In the genomic region with DNA sequence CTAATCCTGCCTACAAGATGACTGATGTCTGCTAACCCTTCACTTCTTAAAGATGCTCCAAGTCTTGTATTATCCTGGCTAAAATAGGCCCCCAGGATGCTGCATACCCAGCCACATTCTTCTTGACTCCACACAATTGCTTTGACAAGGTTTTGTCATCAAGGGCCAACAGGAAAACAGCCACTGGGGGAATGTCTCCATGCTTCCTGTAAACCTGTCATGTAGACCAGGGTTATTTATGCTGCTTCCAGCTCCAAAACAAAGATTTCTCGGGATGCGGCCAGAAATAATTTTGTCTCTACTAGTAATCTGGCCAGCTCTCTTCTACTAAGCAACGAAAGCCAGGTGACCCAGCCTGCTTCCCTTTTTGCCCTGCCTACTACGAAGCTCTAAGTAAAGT, we compare ENCODE assay signal across 33 cellular contexts. TPM values are rescaled to one million over a fixed set of nuclear protein-coding genes. Genes with fewer than 3 reads are reported as not detected.
DNase-seq lines count a peak whose midpoint lies in the region; ATAC-seq, FAIRE-seq and TF ChIP-seq lines count a peak whose summit lies in the region.
"Had no signal": no experiment of that assay in that cellular context is flagged by ENCODE, and none has a peak within 500 bp of the region (broad histone marks: within the 10 kb centered on the region; RNA-seq: fewer than 3 reads in every experiment).

No MANE protein-coding gene starts in this region.

- no peak overlapping the region for H3K4ac ChIP-seq in H1 (replicated peaks; ENCODE audit: insufficient read length, low read depth, low read length)
- no peak overlapping the region for H3K4ac ChIP-seq in trophoblast cell (ENCODE audit: low read depth, low read length)

- H3K4me3 ChIP-seq in H1 (ENCODE audit: extremely low read depth in 1 of 4, insufficient read depth in 2 of 4, low read depth in 3 of 4, low read length in 4 of 4) (no peak overlapping the region), trophoblast cell (ENCODE audit: low read depth, low read length) (no peak overlapping the region)
- H3K4me3 ChIP-seq: cardiac muscle cell, coronary artery, HAP-1, heart left ventricle, left ventricle myocardium inferior, psoas muscle had no signal

- H3K9me3 ChIP-seq in H1 (ENCODE audit: insufficient read depth in 2 of 2, low read depth in 1 of 2, low read length in 1 of 2) (no peaks in the 10 kb centered on the region), trophoblast cell (ENCODE audit: insufficient read depth, low read depth, low read length) (peaks cover 3% of the 10 kb centered on the region)
- H3K9me3 ChIP-seq: HAP-1, heart left ventricle, left ventricle myocardium inferior, psoas muscle had no signal

- whole genome bisulfite sequencing in H1 (ENCODE audit: extremely low coverage in 1 of 2, insufficient coverage in 1 of 2, insufficient read length in 1 of 2, insufficient replicate concordance in 2 of 2, low coverage in 1 of 2, low lambda C conversion rate in 2 of 2, missing lambda C conversion rate in 1 of 2), 2 experiments = 71% methylated on average over 4 of the region's 4 CpGs; no CpG with 5 or more reads in 1 of the 2 experiments
- WGBS in trophoblast cell (ENCODE audit: extremely low coverage, insufficient coverage, insufficient read length) = no CpG with 5 or more reads among the region's 4 CpGs

- H3K56ac ChIP-seq in H1 (replicated peaks; ENCODE audit: insufficient read length, low read depth, low read length) = no peak overlapping the region

- no peak for ATAC-seq in GM18505 (IDR thresholded peaks at IDR 0.05; ENCODE audit: unreplicated experiment)
- ATAC-seq in HG03025 (IDR thresholded peaks at IDR 0.05; ENCODE audit: low FRiP score, unreplicated experiment) = no peak
- ATAC-seq: activated naive CD4-positive, alpha-beta T cell treated with anti-CD3 and anti-CD28 coated beads, Interleukin-2, amount 50 U/mL, for 72 hours; effector memory CD8-positive, alpha-beta T cell; heart left ventricle; psoas muscle; stimulated activated naive B cell treated with anti-CD40 and anti-IgM and Interleukin-4, amounts not matched to agents 10 μg/mL and 1 μg/mL and 100 μg/mL, for 72 hours had no signal

- no peaks in the 10 kb centered on the region for H3K23me2 ChIP-seq in H1 (ENCODE audit: low read depth, low read length)

- POLR2A ChIA-PET in H1 (lab: Charles Lee; ENCODE audit: partially characterized antibody) = interaction anchor here (1.5 to 3.9 kb wide), 4 partner anchors 9 to 17 kb away, joined by 4 to 24 read pairs (median 6); no protein-coding TSS in a partner anchor

- H2BK20ac ChIP-seq in H1 (ENCODE audit: low read length) = peak overlapping the region; percentile 98

- H3K79me2 ChIP-seq in H1 (ENCODE audit: control insufficient read depth in 1 of 2, insufficient read depth in 2 of 2, low read length in 2 of 2) (peaks cover 0 to 4% of the 10 kb centered on the region in 2 experiments; a peak in 1 of 4 replicates), trophoblast cell (ENCODE audit: control insufficient read depth, insufficient read depth, low read length, poor library complexity) (peaks cover 24% of the 10 kb centered on the region)

- H2AK5ac ChIP-seq in H1 (ENCODE audit: low read depth, low read length) = peak overlapping the region; percentile 96; the same call in 1 of the 2 replicates
- H2AK5ac ChIP-seq in trophoblast cell (ENCODE audit: low read length) = no peak overlapping the region

- H4K91ac ChIP-seq in H1 (replicated peaks; ENCODE audit: insufficient read length, low read length) (no peak overlapping the region), trophoblast cell (ENCODE audit: low read depth, low read length) (no peak overlapping the region)

- H2BK12ac ChIP-seq in H1 (ENCODE audit: low read depth, low read length) (peak overlapping the region; percentile 90), trophoblast cell (ENCODE audit: low read length) (no peak overlapping the region)

- no peaks in the 10 kb centered on the region for H4K20me1 ChIP-seq in H1 (replicated peaks in 1 of 2; ENCODE audit: control insufficient read depth in 1 of 2, insufficient read depth in 2 of 2, low read length in 2 of 2)

- no peak overlapping the region for H3K27ac Mint-ChIP-seq in glutamatergic neuron (ENCODE audit: unreplicated experiment)
- H3K27ac Mint-ChIP-seq: B cell; CD4-positive, alpha-beta memory T cell; effector memory CD8-positive, alpha-beta T cell; IgD-negative memory B cell; stimulated activated naive B cell treated with anti-CD40 and anti-IgM and Interleukin-4, amounts not matched to agents 10 μg/mL and 1 μg/mL and 100 μg/mL, for 72 hours had no signal

- no peak for TF ChIP-seq CTCF in H1 (IDR thresholded peaks at IDR 0.05; ENCODE audit: control extremely low read depth in 1 of 3, insufficient read depth in 1 of 3, low read depth in 1 of 3, low read length in 3 of 3)
- TF ChIP-seq CTCF in glutamatergic neuron (IDR thresholded peaks at IDR 0.05; ENCODE audit: partially characterized antibody, unreplicated experiment) = no peak

- H3K4me1 ChIP-seq in H1 (replicated peaks in 1 of 4; ENCODE audit: control insufficient read depth in 3 of 4, insufficient read depth in 4 of 4, low read length in 3 of 4) (peaks cover 28 to 53% (median 38%) of the 10 kb centered on the region in 4 experiments), trophoblast cell (ENCODE audit: control insufficient read depth in 1 of 2, insufficient read depth in 2 of 2, low read length in 2 of 2) (peaks cover 49 to 50% of the 10 kb centered on the region in 2 experiments)

- peaks cover 6% of the 10 kb centered on the region for H3K9me3 Mint-ChIP-seq in glutamatergic neuron (ENCODE audit: unreplicated experiment)
- H3K9me3 Mint-ChIP-seq: activated naive CD4-positive, alpha-beta T cell treated with anti-CD3 and anti-CD28 coated beads, Interleukin-2, amount 50 U/mL, for 72 hours; CD4-positive, alpha-beta memory T cell; effector memory CD8-positive, alpha-beta T cell; IgD-negative memory B cell; stimulated activated naive B cell treated with anti-CD40 and anti-IgM and Interleukin-4, amounts not matched to agents 10 μg/mL and 1 μg/mL and 100 μg/mL, for 72 hours had no signal

- no peak overlapping the region for H2BK15ac ChIP-seq in H1 (ENCODE audit: low read length)

- H3K18ac ChIP-seq in H1 (ENCODE audit: extremely low read depth, low read length) (peak overlapping the region; percentile 81; the same call in 1 of the 2 replicates), trophoblast cell (ENCODE audit: low read length) (no peak overlapping the region)

- H2AFZ ChIP-seq in H1 (ENCODE audit: low read length) = no peak overlapping the region
- H2AFZ ChIP-seq in trophoblast cell (ENCODE audit: insufficient read depth, low read length, poor library complexity) = no peak overlapping the region

- no peak overlapping the region for H4K5ac ChIP-seq in H1 (ENCODE audit: insufficient read length, low read depth, low read length)

- H3K9ac ChIP-seq in H1 (replicated peaks in 1 of 4; ENCODE audit: extremely low read depth in 1 of 4, low read depth in 3 of 4, low read length in 3 of 4) (no peak overlapping the region), trophoblast cell (ENCODE audit: low read length) (no peak overlapping the region)

- H3K36me3 ChIP-seq in H1 (ENCODE audit: control insufficient read depth in 2 of 4, insufficient read depth in 4 of 4, low read length in 3 of 4) (no peaks in the 10 kb centered on the region), trophoblast cell (ENCODE audit: control insufficient read depth in 1 of 2, insufficient read depth in 2 of 2, low read length in 2 of 2) (peaks cover 34 to 40% of the 10 kb centered on the region in 2 experiments)
- H3K36me3 ChIP-seq: cardiac muscle cell had no signal

- H3K4me2 ChIP-seq in H1 (ENCODE audit: insufficient read depth in 1 of 2, low read depth in 2 of 2, low read length in 2 of 2) (no peak overlapping the region), trophoblast cell (ENCODE audit: low read length) (no peak overlapping the region)

- H3K14ac ChIP-seq in H1 (ENCODE audit: insufficient read length) (no peak overlapping the region), trophoblast cell (ENCODE audit: low read length) (no peak overlapping the region)

- no peak overlapping the region for H3K23ac ChIP-seq in H1 (ENCODE audit: insufficient read length)
- no peak overlapping the region for H3K23ac ChIP-seq in trophoblast cell (ENCODE audit: low read length)

- FAIRE-seq in H1 (lab: Jason Lieb, UNC) = no peak
- FAIRE-seq: GM12891, keratinocyte had no signal

- H2BK5ac ChIP-seq in H1 (ENCODE audit: low read depth, low read length) (0 out of 2 replicates have a peak overlapping the region, but pooled peaks have one; percentile 94), trophoblast cell (ENCODE audit: low read depth, low read length, poor library complexity) (no peak overlapping the region)

- TF ChIP-seq POLR2A in H1 (IDR thresholded peaks at IDR 0.05; ENCODE audit: control extremely low read depth in 1 of 2, low read depth in 2 of 2, low read length in 2 of 2) (no peak), GM18505 (IDR thresholded peaks at IDR 0.05; ENCODE audit: borderline replicate concordance, extremely low read depth, insufficient read depth, insufficient read length) (no peak)

- H3K27ac ChIP-seq in H1 (ENCODE audit: low read depth, low read length) (no peak overlapping the region), trophoblast cell (ENCODE audit: low read depth, low read length) (peak overlapping the region; percentile 95)
- H3K27ac ChIP-seq: cardiac muscle cell, coronary artery, left ventricle myocardium inferior, psoas muscle, WERI-Rb-1 had no signal

- H4K8ac ChIP-seq in H1 (ENCODE audit: extremely low read depth, insufficient read depth, low read length) (no peak overlapping the region), trophoblast cell (ENCODE audit: low read depth, low read length) (no peak overlapping the region)

- DNase-seq in EH (ENCODE audit: low read depth) (peak; percentile 54), M059J (ENCODE audit: low read depth) (peak; percentile 61), H1 (ENCODE audit: low read depth in 1 of 2, low spot score in 2 of 2) (no peak), trophoblast cell (no peak), glutamatergic neuron (no peak), NK-92 (lab: John Stamatoyannopoulos, UW; ENCODE audit: unreplicated experiment) (no peak)
- DNase-seq: activated CD4-positive, alpha-beta T cell treated with anti-CD3 and anti-CD28 coated beads for 48 hours; activated effector memory CD4-positive, alpha-beta T cell treated with Interleukin-2 at 50 U/mL for 16 hours; anterior cingulate cortex; CD4-positive, alpha-beta memory T cell; effector memory CD8-positive, alpha-beta T cell; EL; foreskin fibroblast; heart left ventricle; left ventricle myocardium inferior; NCI-H1048; NCI-H1694; NCI-H446; NCI-H748 treated with DMSO at 0.1 percent for 48 hours; psoas muscle; stimulated activated naive B cell treated with anti-CD40 and anti-IgM and Interleukin-4, amounts not matched to agents 10 μg/mL and 1 μg/mL and 100 μg/mL, for 72 hours; T1000; WERI-Rb-1 had no signal

- CTCF ChIA-PET in H1 (lab: Charles Lee; ENCODE audit: partially characterized antibody) = interaction anchor here (0.6 to 6.9 kb wide), 6 partner anchors 10 to 101 kb away, joined by 3 to 59 read pairs (median 24); no protein-coding TSS in a partner anchor

- TF ChIP-seq EP300 in H1 (IDR thresholded peaks at IDR 0.05; ENCODE audit: borderline replicate concordance in 1 of 2, low read depth in 2 of 2, low read length in 2 of 2) = no peak

- H3K4me3 Mint-ChIP-seq in glutamatergic neuron (ENCODE audit: unreplicated experiment) = no peak overlapping the region
- H3K4me3 Mint-ChIP-seq: B cell; CD4-positive, alpha-beta memory T cell; effector memory CD8-positive, alpha-beta T cell; IgD-negative memory B cell; stimulated activated naive B cell treated with anti-CD40 and anti-IgM and Interleukin-4, amounts not matched to agents 10 μg/mL and 1 μg/mL and 100 μg/mL, for 72 hours had no signal

- no peaks in the 10 kb centered on the region for H3K27me3 ChIP-seq in H1 (replicated peaks in 1 of 4; ENCODE audit: control insufficient read depth in 3 of 4, extremely low read depth in 1 of 4, insufficient read depth in 3 of 4, low read length in 3 of 4)
- H3K27me3 ChIP-seq in trophoblast cell (ENCODE audit: insufficient read depth, low read length) = no peaks in the 10 kb centered on the region
- H3K27me3 ChIP-seq: cardiac muscle cell, heart left ventricle had no signal

- peaks cover 9% of the 10 kb centered on the region; the same call in 1 of the 2 replicates for H3K79me1 ChIP-seq in H1 (ENCODE audit: low read depth, low read length)
- peaks cover 44% of the 10 kb centered on the region for H3K79me1 ChIP-seq in trophoblast cell (ENCODE audit: low read length)

- peaks cover 47% of the 10 kb centered on the region for H3K4me1 Mint-ChIP-seq in glutamatergic neuron (ENCODE audit: low read depth, unreplicated experiment)
- H3K4me1 Mint-ChIP-seq: B cell; CD4-positive, alpha-beta memory T cell had no signal

- TF ChIP-seq RAD21 in H1 (IDR thresholded peaks at IDR 0.05 in 1 of 2, conservative IDR thresholded peaks at IDR 0.05 in 1 of 2; ENCODE audit: low read depth in 2 of 2, low read length in 2 of 2) = no peak

- no peak overlapping the region for H4K12ac ChIP-seq in trophoblast cell (ENCODE audit: low read depth, low read length)

- no peak overlapping the region for H2BK120ac ChIP-seq in H1 (replicated peaks; ENCODE audit: low read depth, low read length)
- no peak overlapping the region for H2BK120ac ChIP-seq in trophoblast cell (ENCODE audit: insufficient read depth, low read length, poor library complexity)

- H3K36me3 Mint-ChIP-seq in glutamatergic neuron (ENCODE audit: unreplicated experiment) = no peaks in the 10 kb centered on the region
- H3K36me3 Mint-ChIP-seq: activated naive CD4-positive, alpha-beta T cell treated with anti-CD3 and anti-CD28 coated beads, Interleukin-2, amount 50 U/mL, for 72 hours; CD4-positive, alpha-beta memory T cell; IgD-negative memory B cell had no signal

- H3K27me3 Mint-ChIP-seq in glutamatergic neuron (ENCODE audit: unreplicated experiment) = peaks cover 13% of the 10 kb centered on the region
- H3K27me3 Mint-ChIP-seq: CD4-positive, alpha-beta memory T cell had no signal

RNA-seq across cellular contexts. Expression of a gene that starts 53.8 kb away (rescaled TPM):
- total RNA-seq in M059J (2014; rRNA removed; shearing (Covaris generic)) = 16.7 and 25.6 TPM in 2 replicates
- total RNA-seq in H1 (2021; fragmentation: NEBNext Ultra II Directional; extraction: Animal tissue kit (Norgen Biotek cat#: 25700)) = 12.6 and 13.7 TPM in 2 replicates
- polyA plus RNA-seq in H1 (2011; rRNA removed) = 4.1 and 7.1 TPM in 2 replicates
- polyA plus RNA-seq in H1 (2011; cell fraction: cytosol; rRNA removed) = 7.7 TPM
- polyA plus RNA-seq in H1 (2011; cell fraction: nucleus; rRNA removed) = 8.0 TPM
- polyA plus RNA-seq in H1 (2012, experiment 1 of 2) = 5.9 to 8.4 TPM (median 7.6 TPM) in 4 replicates
- 6.2 TPM for polyA plus RNA-seq in H1 (2012, experiment 2 of 2)
- polyA plus RNA-seq in H1 (2013, experiment 1 of 2) = 4.7 TPM
- polyA plus RNA-seq in H1 (2013, experiment 2 of 2) = 5.2 TPM
- polyA minus RNA-seq in H1 (2011; rRNA and poly(A)+ RNA removed) = 3.8 and 6.1 TPM in 2 replicates
- polyA minus RNA-seq in H1 (2011; cell fraction: cytosol; rRNA and poly(A)+ RNA removed) = 9.8 TPM
- 12.9 TPM for polyA minus RNA-seq in H1 (2011; cell fraction: nucleus; rRNA and poly(A)+ RNA removed)
- 21.8 and 22.1 TPM in 2 replicates for polyA plus RNA-seq in trophoblast cell (2013)
- 31.7 TPM for total RNA-seq in glutamatergic neuron (ENCODE audit: unreplicated experiment)
- polyA plus RNA-seq: IgD-negative memory B cell had no signal

Comparison
In these comparisons a context has a peak if more than half of its experiments do, and no peak if none do; other contexts are left out.
1. DNase-seq: peak in EH (single experiment) and M059J (single experiment); none in H1 (0 of 2), trophoblast cell (0 of 2), glutamatergic neuron (single experiment) and NK-92 (single experiment).